8 cellular contexts compared by ENCODE assay signal in the genomic region with DNA sequence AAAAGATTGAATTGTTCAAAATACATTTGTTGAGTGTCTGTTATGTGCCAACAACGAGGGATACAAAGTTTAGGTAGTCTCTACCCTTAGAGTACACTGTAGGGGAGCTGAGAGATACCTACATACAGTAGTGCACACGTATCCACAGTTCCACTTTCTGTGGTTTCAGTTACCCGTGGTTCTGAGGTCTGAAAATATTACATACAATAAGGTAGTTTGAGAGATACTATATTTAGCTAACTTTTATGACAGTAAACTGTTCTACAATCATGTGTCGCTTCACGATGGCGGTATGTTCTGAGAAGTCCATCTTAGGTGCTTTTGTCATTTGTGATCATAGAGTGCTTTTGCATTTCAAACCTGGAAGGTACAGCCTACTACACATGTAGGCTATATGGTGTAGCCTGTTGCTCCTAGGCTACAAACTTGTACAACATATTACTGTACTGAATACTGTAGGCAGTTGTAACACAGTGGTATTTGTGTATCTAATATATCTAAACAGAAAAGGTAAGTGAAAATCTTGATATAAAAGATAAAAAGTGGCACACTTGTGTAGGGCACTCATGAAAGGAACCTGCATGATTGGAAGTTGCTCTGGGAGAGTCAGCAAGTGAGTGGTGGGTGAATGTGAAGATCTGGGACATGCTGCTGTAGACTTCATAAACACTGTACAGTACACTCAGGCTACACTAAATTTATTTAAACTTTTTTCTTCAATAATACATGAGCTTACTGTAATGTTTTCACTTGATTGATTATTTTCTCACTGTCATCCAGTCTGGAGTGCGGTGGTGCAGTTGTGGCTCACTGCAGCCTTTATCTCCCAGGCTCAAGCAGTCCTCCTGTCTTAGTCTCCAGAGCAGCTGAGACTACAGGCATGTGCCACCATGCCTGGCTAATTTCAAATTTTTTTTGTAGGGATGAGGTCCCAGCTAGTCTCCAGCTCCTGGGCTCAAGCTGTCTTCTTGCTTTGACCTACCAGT. TPM values are rescaled to one million over a fixed set of nuclear protein-coding genes. Genes with fewer than 3 reads are reported as not detected.
DNase-seq lines count a peak whose midpoint lies in the region; ATAC-seq, FAIRE-seq and TF ChIP-seq lines count a peak whose summit lies in the region.

No MANE protein-coding gene starts in this region.

- H3K9me3 Mint-ChIP-seq in CD14-positive monocyte: no peaks in the 10 kb centered on the region
- H3K9me3 Mint-ChIP-seq in activated CD4-positive, alpha-beta memory T cell treated with anti-CD3 and anti-CD28 coated beads for 36 hours: no peaks in the 10 kb centered on the region

- POLR2A ChIA-PET in activated CD4-positive, alpha-beta memory T cell treated with anti-CD3 and anti-CD28 coated beads for 36 hours (lab: Charles Lee): interaction anchor here (0.7 to 1.5 kb wide), 2 partner anchors 10 to 82 kb away, joined by 3 to 4 read pairs; no protein-coding TSS in a partner anchor

- H3K27ac Mint-ChIP-seq in CD14-positive monocyte: peak overlapping the region in 6 of 7 donors; percentile 35 to 71 (median 52)
- peak overlapping the region; percentile 33 for H3K27ac Mint-ChIP-seq in activated CD4-positive, alpha-beta memory T cell treated with anti-CD3 and anti-CD28 coated beads for 36 hours

- H3K4me1 Mint-ChIP-seq in CD14-positive monocyte: peaks cover 53% of the 10 kb centered on the region
- H3K4me1 Mint-ChIP-seq in activated CD4-positive, alpha-beta memory T cell treated with anti-CD3 and anti-CD28 coated beads for 36 hours (ENCODE audit: low read depth): peaks cover 67% of the 10 kb centered on the region

- CTCF ChIA-PET in activated CD4-positive, alpha-beta memory T cell treated with anti-CD3 and anti-CD28 coated beads for 36 hours (lab: Charles Lee): interaction anchor here (1.0 to 3.2 kb wide), 4 partner anchors 10 to 87 kb away, joined by 5 to 33 read pairs (median 12); no protein-coding TSS in a partner anchor

- intact Hi-C loops in CD14-positive monocyte (cut with micrococcal nuclease): loop anchor here (10.0 kb wide), 2 partner anchors 89 to 379 kb away; no protein-coding TSS in a partner anchor
- intact Hi-C loops in activated CD4-positive, alpha-beta memory T cell treated with anti-CD3 and anti-CD28 coated beads for 36 hours (cut with micrococcal nuclease): no loop called here

- H3K27me3 Mint-ChIP-seq in CD14-positive monocyte (ENCODE audit: low read depth in 3 of 3): peaks cover 0 to 2% (median 2%) of the 10 kb centered on the region in 3 donors
- H3K27me3 Mint-ChIP-seq in activated CD4-positive, alpha-beta memory T cell treated with anti-CD3 and anti-CD28 coated beads for 36 hours: no peaks in the 10 kb centered on the region

- no peak for FAIRE-seq in urothelium cell line (lab: Jason Lieb, UNC)
- no peak for FAIRE-seq in H54 (lab: Jason Lieb, UNC)

- ATAC-seq in GM19023 (IDR thresholded peaks at IDR 0.05; ENCODE audit: unreplicated experiment) (peak; percentile 25), HG03060 (IDR thresholded peaks at IDR 0.05; ENCODE audit: low read depth, unreplicated experiment) (peak; percentile 30)

- no peak for TF ChIP-seq CTCF in CD14-positive monocyte (IDR thresholded peaks at IDR 0.05)

- DNase-seq in CD14-positive monocyte (ENCODE audit: low spot score): no peak
- no peak for DNase-seq in activated CD4-positive, alpha-beta memory T cell treated with anti-CD3 and anti-CD28 coated beads for 36 hours
- no peak for DNase-seq in SW 1271 (lab: John Stamatoyannopoulos, UW)
- DNase-seq in 8988T: no peak
- DNase-seq in urothelium cell line (ENCODE audit: low spot score): no peak
- no peak for DNase-seq in H54 (ENCODE audit: insufficient read length, low spot score)

- TF ChIP-seq POLR2A in H54 (IDR thresholded peaks at IDR 0.05; ENCODE audit: low read depth, low read length): no peak

- peak overlapping the region in 1 of 2 donors; percentile 21 for H3K4me3 Mint-ChIP-seq in CD14-positive monocyte
- H3K4me3 Mint-ChIP-seq in activated CD4-positive, alpha-beta memory T cell treated with anti-CD3 and anti-CD28 coated beads for 36 hours: peak overlapping the region; percentile 53

- H3K36me3 Mint-ChIP-seq in CD14-positive monocyte: peaks cover 8 to 9% of the 10 kb centered on the region in 2 donors
- H3K36me3 Mint-ChIP-seq in activated CD4-positive, alpha-beta memory T cell treated with anti-CD3 and anti-CD28 coated beads for 36 hours: peaks cover 14% of the 10 kb centered on the region

RNA-seq across cellular contexts. Expression of a gene that starts 4.0 kb away (rescaled TPM):
- polyA plus RNA-seq in CD14-positive monocyte: 10 to 100 TPM; 35.4 to 38.0 TPM
- total RNA-seq in activated CD4-positive, alpha-beta memory T cell treated with anti-CD3 and anti-CD28 coated beads for 36 hours: 10 to 100 TPM; 86.6 to 90.0 TPM
